Comparison of ENCODE assay signal across 20 cellular contexts in the genomic region with DNA sequence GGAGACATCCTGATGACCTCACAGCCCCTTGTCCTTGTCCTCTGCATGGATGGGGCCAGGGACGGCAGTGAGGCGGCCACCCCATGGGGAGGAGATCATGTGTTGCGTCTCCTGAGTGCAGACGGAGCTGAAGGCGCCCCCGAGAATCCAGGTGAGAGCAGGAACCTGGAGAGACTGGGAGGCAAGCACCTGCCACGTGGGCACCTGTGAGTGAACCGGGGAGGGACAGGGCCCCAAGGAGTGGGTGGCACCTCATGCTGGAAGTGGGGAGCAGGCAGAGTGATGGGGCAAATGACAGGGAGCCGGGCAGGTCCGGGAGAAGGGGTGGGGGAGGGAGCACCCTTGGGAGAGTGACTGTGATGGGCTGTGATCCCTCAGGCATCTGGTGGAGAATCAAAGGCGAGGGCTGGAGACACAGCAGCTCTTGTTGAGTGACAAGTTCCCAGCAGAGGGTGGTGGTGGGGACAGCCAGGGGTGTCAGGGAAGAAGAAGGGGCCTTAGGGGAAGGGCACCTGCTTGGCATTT.
DNase-seq lines count a peak whose midpoint lies in the region; ATAC-seq and TF ChIP-seq lines count a peak whose summit lies in the region.
"Had no signal": no experiment of that assay in that cellular context is flagged by ENCODE, and none has a peak within 500 bp of the region (broad histone marks: within the 10 kb centered on the region; RNA-seq: fewer than 3 reads in every experiment).

No MANE protein-coding gene starts in this region.

- H3K36me3 ChIP-seq in left lung = no peaks in the 10 kb centered on the region
- no peaks in the 10 kb centered on the region for H3K36me3 ChIP-seq in aorta (ENCODE audit: control insufficient read depth in 1 of 2, insufficient read depth in 2 of 2, low read length in 1 of 2)

- no peak for ATAC-seq in natural killer cell treated with Interleukin-12 subunit alpha and Interleukin-12 subunit beta and Interleukin-15 and Interleukin-18, amount 100 ng/mL, for 72 hours
- ATAC-seq in natural killer cell (no peak), left lung (no peak), aorta (ENCODE audit: low FRiP score) (no peak)
- ATAC-seq in activated CD8-positive, alpha-beta T cell treated with anti-CD3 and anti-CD28 coated beads, Interleukin-2, amount 10 ng/mL, durations not matched to agents 7 days and 5 days = no peak
- ATAC-seq: naive thymus-derived CD8-positive, alpha-beta T cell; stimulated activated naive CD8-positive, alpha-beta T cell treated with anti-CD3 and anti-CD28 coated beads, Interleukin-15, Interleukin-2, amounts not matched to agents 100 U/mL and 50 U/mL, for 24 hours; T-cell had no signal

- peaks cover 0 to 21% of the 10 kb centered on the region in 2 donors for H3K4me1 ChIP-seq in left lung
- no peaks in the 10 kb centered on the region for H3K4me1 ChIP-seq in aorta (ENCODE audit: control insufficient read depth in 1 of 2, insufficient read depth in 2 of 2, low read length in 2 of 2)
- H3K4me1 ChIP-seq: parathyroid adenoma had no signal

- TF ChIP-seq CTCF in natural killer cell (IDR thresholded peaks at IDR 0.05) (no peak), left lung (IDR thresholded peaks at IDR 0.05) (no peak), endothelial cell (IDR thresholded peaks at IDR 0.05; ENCODE audit: unreplicated experiment) (no peak)

- H3K27me3 Mint-ChIP-seq in natural killer cell treated with Interleukin-12 subunit alpha and Interleukin-12 subunit beta and Interleukin-15 and Interleukin-18, amount 100 ng/mL, for 72 hours = no peaks in the 10 kb centered on the region
- H3K27me3 Mint-ChIP-seq in natural killer cell (ENCODE audit: low read depth in 2 of 2) (no peaks in the 10 kb centered on the region), endothelial cell (ENCODE audit: unreplicated experiment) (peaks cover 9% of the 10 kb centered on the region)
- H3K27me3 Mint-ChIP-seq in activated CD8-positive, alpha-beta T cell treated with anti-CD3 and anti-CD28 coated beads, Interleukin-2, amount 10 ng/mL, durations not matched to agents 7 days and 5 days (ENCODE audit: low read depth) = no peaks in the 10 kb centered on the region
- H3K27me3 Mint-ChIP-seq: naive thymus-derived CD8-positive, alpha-beta T cell; T-cell had no signal

- peak; percentile 35 for DNase-seq in natural killer cell treated with Interleukin-12 subunit alpha and Interleukin-12 subunit beta and Interleukin-15 and Interleukin-18, amount 100 ng/mL, for 72 hours (ENCODE audit: low spot score)
- DNase-seq in natural killer cell (no peak), left lung (peak; percentile 19 to 44), aorta (peak; percentile 43 to 61), endothelial cell (ENCODE audit: low spot score) (no peak), inferior parietal cortex (ENCODE audit: extremely low spot score) (no peak)
- no peak for DNase-seq in activated CD8-positive, alpha-beta T cell treated with anti-CD3 and anti-CD28 coated beads, Interleukin-2, amount 10 ng/mL, durations not matched to agents 7 days and 5 days
- DNase-seq: activated gamma-delta T cell; DND-41; effector CD8-positive, alpha-beta T cell; mesendoderm; naive thymus-derived CD8-positive, alpha-beta T cell; NCI-H2227 treated with DMSO at 0.1 percent for 48 hours; NCI-H82; stimulated activated naive CD8-positive, alpha-beta T cell treated with anti-CD3 and anti-CD28 coated beads, Interleukin-15, Interleukin-2, amounts not matched to agents 100 U/mL and 50 U/mL, for 24 hours; T-cell; WERI-Rb-1 had no signal

- H3K9me3 Mint-ChIP-seq in natural killer cell treated with Interleukin-12 subunit alpha and Interleukin-12 subunit beta and Interleukin-15 and Interleukin-18, amount 100 ng/mL, for 72 hours = no peaks in the 10 kb centered on the region
- H3K9me3 Mint-ChIP-seq in natural killer cell = no peaks in the 10 kb centered on the region
- no peaks in the 10 kb centered on the region for H3K9me3 Mint-ChIP-seq in activated CD8-positive, alpha-beta T cell treated with anti-CD3 and anti-CD28 coated beads, Interleukin-2, amount 10 ng/mL, durations not matched to agents 7 days and 5 days (ENCODE audit: insufficient read depth)
- no peaks in the 10 kb centered on the region for H3K9me3 Mint-ChIP-seq in endothelial cell (ENCODE audit: unreplicated experiment)
- H3K9me3 Mint-ChIP-seq: naive thymus-derived CD8-positive, alpha-beta T cell; T-cell had no signal

- peaks cover 1% of the 10 kb centered on the region for H3K36me3 Mint-ChIP-seq in natural killer cell treated with Interleukin-12 subunit alpha and Interleukin-12 subunit beta and Interleukin-15 and Interleukin-18, amount 100 ng/mL, for 72 hours
- H3K36me3 Mint-ChIP-seq in natural killer cell (no peaks in the 10 kb centered on the region), endothelial cell (ENCODE audit: low read depth, unreplicated experiment) (peaks cover 5% of the 10 kb centered on the region)
- peaks cover 64% of the 10 kb centered on the region for H3K36me3 Mint-ChIP-seq in activated CD8-positive, alpha-beta T cell treated with anti-CD3 and anti-CD28 coated beads, Interleukin-2, amount 10 ng/mL, durations not matched to agents 7 days and 5 days (ENCODE audit: low read depth)

- H3K27me3 ChIP-seq in left lung (no peaks in the 10 kb centered on the region), aorta (ENCODE audit: control insufficient read depth in 1 of 2, insufficient read depth in 2 of 2, low read length in 1 of 2) (no peaks in the 10 kb centered on the region)
- H3K27me3 ChIP-seq: upper lobe of left lung had no signal

- H3K4me3 ChIP-seq in left lung (no peak overlapping the region), aorta (ENCODE audit: low read length in 2 of 2) (no peak overlapping the region)
- H3K4me3 ChIP-seq: K562, upper lobe of left lung had no signal

- CTCF ChIA-PET in activated CD8-positive, alpha-beta T cell treated with anti-CD3 and anti-CD28 coated beads, Interleukin-2, amount 10 ng/mL, durations not matched to agents 7 days and 5 days (lab: Charles Lee) = interaction anchor here (1.7 kb wide), 1 partner anchor 26 kb away, joined by 5 read pairs; no protein-coding TSS in a partner anchor

- no peaks in the 10 kb centered on the region for H3K9me3 ChIP-seq in left lung
- H3K9me3 ChIP-seq in aorta (ENCODE audit: control insufficient read depth, low read length) = no peaks in the 10 kb centered on the region
- H3K9me3 ChIP-seq: upper lobe of left lung had no signal

- H3K27ac ChIP-seq in left lung (no peak overlapping the region), aorta (ENCODE audit: low read depth in 1 of 2, low read length in 2 of 2) (no peak overlapping the region)
- H3K27ac ChIP-seq: parathyroid adenoma, upper lobe of left lung, WERI-Rb-1 had no signal

- H3K4me1 Mint-ChIP-seq in natural killer cell treated with Interleukin-12 subunit alpha and Interleukin-12 subunit beta and Interleukin-15 and Interleukin-18, amount 100 ng/mL, for 72 hours (ENCODE audit: low read depth in 2 of 2) = peaks cover 12 to 26% of the 10 kb centered on the region in 2 donors
- peaks cover 11 to 17% of the 10 kb centered on the region in 2 donors for H3K4me1 Mint-ChIP-seq in natural killer cell
- H3K4me1 Mint-ChIP-seq in activated CD8-positive, alpha-beta T cell treated with anti-CD3 and anti-CD28 coated beads, Interleukin-2, amount 10 ng/mL, durations not matched to agents 7 days and 5 days (ENCODE audit: low read depth) = peaks cover 77% of the 10 kb centered on the region
- peaks cover 4% of the 10 kb centered on the region for H3K4me1 Mint-ChIP-seq in endothelial cell (ENCODE audit: unreplicated experiment)

- WGBS in aorta, 2 donors = 96% methylated on average over 11 of the region's 11 CpGs

- H3K27ac Mint-ChIP-seq in natural killer cell treated with Interleukin-12 subunit alpha and Interleukin-12 subunit beta and Interleukin-15 and Interleukin-18, amount 100 ng/mL, for 72 hours = peak overlapping the region in 1 of 2 donors; percentile 56
- H3K27ac Mint-ChIP-seq in natural killer cell (peak overlapping the region in 1 of 2 donors; percentile 65), endothelial cell (ENCODE audit: unreplicated experiment) (no peak overlapping the region)
- peak overlapping the region; percentile 59 for H3K27ac Mint-ChIP-seq in activated CD8-positive, alpha-beta T cell treated with anti-CD3 and anti-CD28 coated beads, Interleukin-2, amount 10 ng/mL, durations not matched to agents 7 days and 5 days
- H3K27ac Mint-ChIP-seq: T-cell had no signal

- intact Hi-C loops in natural killer cell (cut with micrococcal nuclease) (no loop called here), left lung (cut with DNase I) (no loop called here), aorta (cut with DNase I) (no loop called here)

- POLR2A ChIA-PET in activated CD8-positive, alpha-beta T cell treated with anti-CD3 and anti-CD28 coated beads, Interleukin-2, amount 10 ng/mL, durations not matched to agents 7 days and 5 days (lab: Charles Lee) = interaction anchor here (0.6 kb wide), 1 partner anchor 26 kb away, joined by 3 read pairs; no protein-coding TSS in a partner anchor

- no peak overlapping the region for H3K4me3 Mint-ChIP-seq in natural killer cell treated with Interleukin-12 subunit alpha and Interleukin-12 subunit beta and Interleukin-15 and Interleukin-18, amount 100 ng/mL, for 72 hours
- H3K4me3 Mint-ChIP-seq in natural killer cell (no peak overlapping the region), endothelial cell (ENCODE audit: unreplicated experiment) (no peak overlapping the region)
- no peak overlapping the region for H3K4me3 Mint-ChIP-seq in activated CD8-positive, alpha-beta T cell treated with anti-CD3 and anti-CD28 coated beads, Interleukin-2, amount 10 ng/mL, durations not matched to agents 7 days and 5 days
- H3K4me3 Mint-ChIP-seq: naive thymus-derived CD8-positive, alpha-beta T cell; T-cell had no signal

Comparison
In these comparisons a context has a peak if more than half of its experiments do, and no peak if none do; other contexts are left out.
1. DNase-seq: peak in natural killer cell treated with Interleukin-12 subunit alpha and Interleukin-12 subunit beta and Interleukin-15 and Interleukin-18, amount 100 ng/mL, for 72 hours (single experiment), left lung (2 of 2) and aorta (2 of 2); none in natural killer cell (single experiment), activated CD8-positive, alpha-beta T cell treated with anti-CD3 and anti-CD28 coated beads, Interleukin-2, amount 10 ng/mL, durations not matched to agents 7 days and 5 days (single experiment), endothelial cell (single experiment) and inferior parietal cortex (single experiment).